Comparison of ENCODE assay signal across 20 cellular contexts in the genomic region with DNA sequence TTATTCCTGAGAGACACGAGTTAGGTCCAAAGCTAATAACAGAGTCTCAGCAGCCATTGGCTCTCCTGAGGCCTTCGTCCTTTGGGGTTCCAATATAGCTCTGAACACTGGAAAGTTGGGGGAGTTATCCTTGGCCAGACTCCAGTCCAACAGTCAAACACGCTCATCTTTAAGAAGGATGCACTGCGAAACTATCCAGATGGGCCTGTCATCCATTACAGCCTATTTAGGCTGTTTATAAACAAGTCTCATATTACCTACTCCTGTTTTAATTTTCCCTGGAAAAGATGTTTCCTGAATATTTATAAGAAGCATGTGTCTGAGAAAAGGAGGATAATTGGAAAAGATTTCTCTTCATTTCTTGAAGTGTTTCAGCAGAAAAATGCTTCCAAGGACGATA.
DNase-seq lines count a peak whose midpoint lies in the region; FAIRE-seq lines count a peak whose summit lies in the region.
"Had no signal": no experiment of that assay in that cellular context is flagged by ENCODE, and none has a peak within 500 bp of the region (broad histone marks: within the 10 kb centered on the region; RNA-seq: fewer than 3 reads in every experiment).

No MANE protein-coding gene starts in this region.

- H2BK5ac ChIP-seq in trophoblast cell (ENCODE audit: low read depth, low read length, poor library complexity) = no peak overlapping the region

- no peak overlapping the region for H3K27ac ChIP-seq in trophoblast cell (ENCODE audit: low read depth, low read length)
- H3K27ac ChIP-seq: BLaER1, Peyer's patch had no signal

- no peak overlapping the region for H4K8ac ChIP-seq in trophoblast cell (ENCODE audit: low read depth, low read length)

- peak overlapping the region; percentile 15 for H4K91ac ChIP-seq in trophoblast cell (ENCODE audit: low read depth, low read length)

- H3K27me3 ChIP-seq in trophoblast cell (ENCODE audit: insufficient read depth, low read length) = no peaks in the 10 kb centered on the region
- H3K27me3 ChIP-seq: BLaER1, Peyer's patch had no signal

- H2AK5ac ChIP-seq in trophoblast cell (ENCODE audit: low read length) = no peak overlapping the region

- no peaks in the 10 kb centered on the region for H3K9me3 ChIP-seq in trophoblast cell (ENCODE audit: insufficient read depth, low read depth, low read length)
- H3K9me3 ChIP-seq: BLaER1, Peyer's patch had no signal

- no peak overlapping the region for H3K4me3 ChIP-seq in trophoblast cell (ENCODE audit: low read depth, low read length)
- H3K4me3 ChIP-seq: BLaER1, GM12878, GM23248, K562, Peyer's patch had no signal

- no peak overlapping the region for H4K12ac ChIP-seq in trophoblast cell (ENCODE audit: low read depth, low read length)

- no peak overlapping the region for H3K9ac ChIP-seq in trophoblast cell (ENCODE audit: low read length)
- H3K9ac ChIP-seq: BLaER1, GM23248 had no signal

- no peak overlapping the region for H3K23ac ChIP-seq in trophoblast cell (ENCODE audit: low read length)

- H3K79me2 ChIP-seq in trophoblast cell (ENCODE audit: control insufficient read depth, insufficient read depth, low read length, poor library complexity) = no peaks in the 10 kb centered on the region

- no peak overlapping the region for H3K18ac ChIP-seq in trophoblast cell (ENCODE audit: low read length)

- peaks cover 9% of the 10 kb centered on the region for H3K79me1 ChIP-seq in trophoblast cell (ENCODE audit: low read length)

- no peak overlapping the region for H3K4ac ChIP-seq in trophoblast cell (ENCODE audit: low read depth, low read length)

- H3K4me1 ChIP-seq in trophoblast cell (ENCODE audit: control insufficient read depth in 1 of 2, insufficient read depth in 2 of 2, low read length in 2 of 2) = peaks cover 0 to 5% of the 10 kb centered on the region in 2 experiments
- H3K4me1 ChIP-seq: BLaER1, Peyer's patch had no signal

- peak overlapping the region; percentile 23 for H2BK12ac ChIP-seq in trophoblast cell (ENCODE audit: low read length)

- H3K4me2 ChIP-seq in trophoblast cell (ENCODE audit: low read length) = no peak overlapping the region
- H3K4me2 ChIP-seq: BLaER1 had no signal

- no peak overlapping the region for H2AFZ ChIP-seq in trophoblast cell (ENCODE audit: insufficient read depth, low read length, poor library complexity)
- H2AFZ ChIP-seq: GM23248 had no signal

- no peaks in the 10 kb centered on the region for H3K36me3 ChIP-seq in trophoblast cell (ENCODE audit: control insufficient read depth in 1 of 2, insufficient read depth in 2 of 2, low read length in 2 of 2)
- H3K36me3 ChIP-seq: BLaER1, Peyer's patch had no signal

- WGBS in trophoblast cell (ENCODE audit: extremely low coverage, insufficient coverage, insufficient read length) = no CpG with 5 or more reads among the region's 5 CpGs

- peak; percentile 50 for DNase-seq in NCI-H82 (lab: John Stamatoyannopoulos, UW)
- DNase-seq in NCI-H82 treated with DMSO at 0.1 percent for 48 hours (lab: John Stamatoyannopoulos, UW; ENCODE audit: unreplicated experiment) = no peak
- DNase-seq in NCI-H69 (lab: John Stamatoyannopoulos, UW) = peak; percentile 45
- DNase-seq in trophoblast cell = no peak
- no peak for DNase-seq in NCI-H1930 (lab: John Stamatoyannopoulos, UW)
- DNase-seq in DMS153 treated with DMSO at 0.1 percent for 48 hours (lab: John Stamatoyannopoulos, UW; ENCODE audit: unreplicated experiment) = no peak
- no peak for DNase-seq in SW 1271 (lab: John Stamatoyannopoulos, UW)
- DNase-seq: CD8-positive, alpha-beta T cell; DND-41; GDM1; GM23248; MV-4-11; NCI-H1417 treated with DMSO at 0.1 percent for 48 hours; NCI-H748 treated with DMSO at 0.1 percent for 48 hours; Peyer's patch; SHP77 had no signal

- no peak overlapping the region for H3K14ac ChIP-seq in trophoblast cell (ENCODE audit: low read length)

- FAIRE-seq in endometrium (lab: Jason Lieb, UNC) = peak; percentile 33
- FAIRE-seq: GM12878, K562 had no signal

- H2BK120ac ChIP-seq in trophoblast cell (ENCODE audit: insufficient read depth, low read length, poor library complexity) = no peak overlapping the region

Comparison
In these comparisons a context has a peak if more than half of its experiments do, and no peak if none do; other contexts are left out.
1. DNase-seq: peak in NCI-H82 (single experiment) and NCI-H69 (single experiment); none in NCI-H82 treated with DMSO at 0.1 percent for 48 hours (single experiment), trophoblast cell (0 of 2), NCI-H1930 (0 of 2), DMS153 treated with DMSO at 0.1 percent for 48 hours (single experiment) and SW 1271 (0 of 2).